ENCODE assay signal across 1 cellular context in the genomic region with DNA sequence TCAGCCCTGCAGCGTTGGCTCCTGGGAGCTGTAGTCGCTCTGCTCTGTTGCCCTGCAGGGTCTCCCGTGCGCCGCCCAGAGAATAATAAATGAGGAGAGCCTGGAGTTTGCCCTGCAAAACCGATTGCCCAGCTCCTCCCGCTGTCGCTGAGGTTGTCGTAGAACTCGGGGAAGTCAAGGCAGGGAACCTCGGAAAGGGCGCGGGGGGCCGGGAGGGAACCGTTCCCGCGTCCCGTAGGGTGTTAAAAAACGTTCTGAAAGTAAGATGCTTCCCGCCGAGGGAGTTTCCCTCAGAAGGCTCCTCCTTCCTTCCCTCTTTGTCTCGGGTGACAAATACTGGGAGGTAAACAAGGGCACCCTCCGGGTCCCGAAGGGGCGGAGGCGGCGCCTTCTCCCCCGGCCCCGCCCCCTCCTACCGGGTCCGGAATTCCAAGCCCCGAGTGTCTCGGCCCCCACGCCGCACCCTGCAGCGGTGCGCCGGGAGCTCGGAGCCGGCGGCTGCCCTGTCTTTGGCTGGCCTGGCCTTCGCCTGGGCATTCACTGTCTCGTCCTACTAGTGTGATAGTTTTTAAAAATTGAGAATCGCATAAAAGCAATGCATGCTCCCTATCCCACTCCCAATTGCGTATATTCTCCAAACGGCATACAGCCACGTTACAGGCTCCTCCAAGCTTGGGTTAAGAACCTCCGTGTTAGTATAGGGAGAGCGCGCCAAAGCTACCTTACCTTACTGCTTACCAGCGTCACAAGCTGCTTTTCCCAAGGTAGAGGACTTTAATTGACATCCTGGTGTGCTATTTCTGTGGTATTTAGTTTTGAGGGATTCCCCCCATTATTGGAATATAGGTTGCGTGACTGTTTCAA.
A peak's percentile ranks its signal among the peaks of the same experiment; 100 is the strongest.
TF ChIP-seq lines count a peak whose summit lies in the region.

No MANE protein-coding gene starts in this region.

TF ChIP-seq in HepG2, 621 proteins besides CTCF, POLR2A, EP300 and RAD21 (continued from another document and continues in another):
- TF ChIP-seq, protein P1, sequence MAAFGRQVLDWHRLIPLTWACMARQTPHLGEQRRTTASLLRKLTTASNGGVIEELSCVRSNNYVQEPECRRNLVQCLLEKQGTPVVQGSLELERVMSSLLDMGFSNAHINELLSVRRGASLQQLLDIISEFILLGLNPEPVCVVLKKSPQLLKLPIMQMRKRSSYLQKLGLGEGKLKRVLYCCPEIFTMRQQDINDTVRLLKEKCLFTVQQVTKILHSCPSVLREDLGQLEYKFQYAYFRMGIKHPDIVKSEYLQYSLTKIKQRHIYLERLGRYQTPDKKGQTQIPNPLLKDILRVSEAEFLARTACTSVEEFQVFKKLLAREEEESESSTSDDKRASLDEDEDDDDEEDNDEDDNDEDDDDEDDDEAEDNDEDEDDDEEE (CRISPR knock-in tag; IDR thresholded peaks at IDR 0.05), result no peak
- TF ChIP-seq SMARCC2 (IDR thresholded peaks at IDR 0.05) (no peak), KAT8 (CRISPR knock-in tag; IDR thresholded peaks at IDR 0.05) (no peak), SRSF9 (IDR thresholded peaks at IDR 0.05; ENCODE audit: borderline replicate concordance, insufficient read depth, low read depth, low read length, poor library complexity, severe bottlenecking) (no peak), ZNF205 (CRISPR knock-in tag; IDR thresholded peaks at IDR 0.05) (no peak), ZSCAN9 (CRISPR knock-in tag; IDR thresholded peaks at IDR 0.05; ENCODE audit: borderline replicate concordance) (no peak), ZNF496 (CRISPR knock-in tag; IDR thresholded peaks at IDR 0.05; ENCODE audit: insufficient replicate concordance) (no peak), GATAD2A (CRISPR knock-in tag; IDR thresholded peaks at IDR 0.05) (no peak), ZMAT3 (CRISPR knock-in tag; conservative IDR thresholded peaks at IDR 0.05) (no peak), SP4 (CRISPR knock-in tag; IDR thresholded peaks at IDR 0.05) (no peak; the same call in 1 of the 2 replicates), KDM5B (CRISPR knock-in tag; IDR thresholded peaks at IDR 0.05; ENCODE audit: borderline replicate concordance) (peak; percentile 44; the same call in 1 of the 2 replicates), ZNF781 (CRISPR knock-in tag; IDR thresholded peaks at IDR 0.05; ENCODE audit: borderline replicate concordance, not compliant biosample characterization) (no peak), NKX3-1 (CRISPR knock-in tag; IDR thresholded peaks at IDR 0.05) (no peak), SALL1 (CRISPR knock-in tag; IDR thresholded peaks at IDR 0.05) (no peak; the same call in 1 of the 2 replicates), SMAD9 (CRISPR knock-in tag; IDR thresholded peaks at IDR 0.05) (0 out of 2 replicates have a peak, but pooled peaks have one; percentile 58), HMG20B (CRISPR knock-in tag; conservative IDR thresholded peaks at IDR 0.05) (no peak), ZFX (CRISPR knock-in tag; IDR thresholded peaks at IDR 0.05; ENCODE audit: low read depth) (peak; percentile 42; the same call in 1 of the 2 replicates), ZBTB1 (CRISPR knock-in tag; IDR thresholded peaks at IDR 0.05; ENCODE audit: borderline replicate concordance) (no peak), ZNF557 (CRISPR knock-in tag; IDR thresholded peaks at IDR 0.05) (no peak), HNF4A (CRISPR knock-in tag; IDR thresholded peaks at IDR 0.05) (0 out of 2 replicates have a peak, but pooled peaks have one; percentile 12), ZBTB7B (CRISPR knock-in tag; IDR thresholded peaks at IDR 0.05) (0 out of 2 replicates have a peak, but pooled peaks have one; percentile 40), FOSL2 (CRISPR knock-in tag; IDR thresholded peaks at IDR 0.05) (no peak), RBFOX2 (IDR thresholded peaks at IDR 0.05; ENCODE audit: low read depth, low read length) (peak; percentile 74; the same call in 1 of the 2 replicates), ZNF317 (CRISPR knock-in tag; IDR thresholded peaks at IDR 0.05) (peak; percentile 21; the same call in 1 of the 2 replicates), ONECUT2 (CRISPR knock-in tag; IDR thresholded peaks at IDR 0.05) (no peak), TCF12 (IDR thresholded peaks at IDR 0.05) (no peak), TCF12 (CRISPR knock-in tag; IDR thresholded peaks at IDR 0.05) (peak; percentile 41; the same call in 1 of the 2 replicates), ZFYVE20 (CRISPR knock-in tag; IDR thresholded peaks at IDR 0.05; ENCODE audit: borderline replicate concordance, low read depth) (no peak), ZNF383 (CRISPR knock-in tag; IDR thresholded peaks at IDR 0.05; ENCODE audit: borderline replicate concordance) (no peak), RORA (CRISPR knock-in tag; IDR thresholded peaks at IDR 0.05) (no peak), KDM2A (CRISPR knock-in tag; IDR thresholded peaks at IDR 0.05; ENCODE audit: borderline replicate concordance, low read depth) (0 out of 2 replicates have a peak, but pooled peaks have one; percentile 49), ZNF816 (CRISPR knock-in tag; IDR thresholded peaks at IDR 0.05; ENCODE audit: borderline replicate concordance) (no peak)
- TF ChIP-seq, protein P2, sequence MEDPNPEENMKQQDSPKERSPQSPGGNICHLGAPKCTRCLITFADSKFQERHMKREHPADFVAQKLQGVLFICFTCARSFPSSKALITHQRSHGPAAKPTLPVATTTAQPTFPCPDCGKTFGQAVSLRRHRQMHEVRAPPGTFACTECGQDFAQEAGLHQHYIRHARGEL (CRISPR knock-in tag; IDR thresholded peaks at IDR 0.05), result 0 out of 2 replicates have a peak, but pooled peaks have one; percentile 26
- TF ChIP-seq, protein P3, sequence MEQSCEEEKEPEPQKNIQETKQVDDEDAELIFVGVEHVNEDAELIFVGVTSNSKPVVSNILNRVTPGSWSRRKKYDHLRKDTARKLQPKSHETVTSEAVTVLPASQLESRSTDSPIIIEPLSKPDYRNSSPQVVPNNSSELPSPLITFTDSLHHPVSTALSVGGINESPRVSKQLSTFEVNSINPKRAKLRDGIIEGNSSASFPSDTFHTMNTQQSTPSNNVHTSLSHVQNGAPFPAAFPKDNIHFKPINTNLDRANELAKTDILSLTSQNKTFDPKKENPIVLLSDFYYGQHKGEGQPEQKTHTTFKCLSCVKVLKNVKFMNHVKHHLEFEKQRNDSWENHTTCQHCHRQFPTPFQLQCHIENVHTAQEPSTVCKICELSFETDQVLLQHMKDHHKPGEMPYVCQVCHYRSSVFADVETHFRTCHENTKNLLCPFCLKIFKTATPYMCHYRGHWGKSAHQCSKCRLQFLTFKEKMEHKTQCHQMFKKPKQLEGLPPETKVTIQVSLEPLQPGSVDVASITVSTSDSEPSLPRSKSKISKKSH (CRISPR knock-in tag; IDR thresholded peaks at IDR 0.05; ENCODE audit: borderline replicate concordance), result no peak
- TF ChIP-seq, protein P4, sequence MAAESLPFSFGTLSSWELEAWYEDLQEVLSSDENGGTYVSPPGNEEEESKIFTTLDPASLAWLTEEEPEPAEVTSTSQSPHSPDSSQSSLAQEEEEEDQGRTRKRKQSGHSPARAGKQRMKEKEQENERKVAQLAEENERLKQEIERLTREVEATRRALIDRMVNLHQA (CRISPR knock-in tag; IDR thresholded peaks at IDR 0.05), result no peak
- TF ChIP-seq, protein P5, sequence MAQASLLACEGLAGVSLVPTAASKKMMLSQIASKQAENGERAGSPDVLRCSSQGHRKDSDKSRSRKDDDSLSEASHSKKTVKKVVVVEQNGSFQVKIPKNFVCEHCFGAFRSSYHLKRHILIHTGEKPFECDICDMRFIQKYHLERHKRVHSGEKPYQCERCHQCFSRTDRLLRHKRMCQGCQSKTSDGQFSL (CRISPR knock-in tag; IDR thresholded peaks at IDR 0.05), result no peak
- TF ChIP-seq, protein P6, sequence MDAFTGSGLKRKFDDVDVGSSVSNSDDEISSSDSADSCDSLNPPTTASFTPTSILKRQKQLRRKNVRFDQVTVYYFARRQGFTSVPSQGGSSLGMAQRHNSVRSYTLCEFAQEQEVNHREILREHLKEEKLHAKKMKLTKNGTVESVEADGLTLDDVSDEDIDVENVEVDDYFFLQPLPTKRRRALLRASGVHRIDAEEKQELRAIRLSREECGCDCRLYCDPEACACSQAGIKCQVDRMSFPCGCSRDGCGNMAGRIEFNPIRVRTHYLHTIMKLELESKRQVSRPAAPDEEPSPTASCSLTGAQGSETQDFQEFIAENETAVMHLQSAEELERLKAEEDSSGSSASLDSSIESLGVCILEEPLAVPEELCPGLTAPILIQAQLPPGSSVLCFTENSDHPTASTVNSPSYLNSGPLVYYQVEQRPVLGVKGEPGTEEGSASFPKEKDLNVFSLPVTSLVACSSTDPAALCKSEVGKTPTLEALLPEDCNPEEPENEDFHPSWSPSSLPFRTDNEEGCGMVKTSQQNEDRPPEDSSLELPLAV (CRISPR knock-in tag; conservative IDR thresholded peaks at IDR 0.05; ENCODE audit: low read depth), result 0 out of 2 replicates have a peak, but pooled peaks have one; percentile 8
- TF ChIP-seq, protein P7, sequence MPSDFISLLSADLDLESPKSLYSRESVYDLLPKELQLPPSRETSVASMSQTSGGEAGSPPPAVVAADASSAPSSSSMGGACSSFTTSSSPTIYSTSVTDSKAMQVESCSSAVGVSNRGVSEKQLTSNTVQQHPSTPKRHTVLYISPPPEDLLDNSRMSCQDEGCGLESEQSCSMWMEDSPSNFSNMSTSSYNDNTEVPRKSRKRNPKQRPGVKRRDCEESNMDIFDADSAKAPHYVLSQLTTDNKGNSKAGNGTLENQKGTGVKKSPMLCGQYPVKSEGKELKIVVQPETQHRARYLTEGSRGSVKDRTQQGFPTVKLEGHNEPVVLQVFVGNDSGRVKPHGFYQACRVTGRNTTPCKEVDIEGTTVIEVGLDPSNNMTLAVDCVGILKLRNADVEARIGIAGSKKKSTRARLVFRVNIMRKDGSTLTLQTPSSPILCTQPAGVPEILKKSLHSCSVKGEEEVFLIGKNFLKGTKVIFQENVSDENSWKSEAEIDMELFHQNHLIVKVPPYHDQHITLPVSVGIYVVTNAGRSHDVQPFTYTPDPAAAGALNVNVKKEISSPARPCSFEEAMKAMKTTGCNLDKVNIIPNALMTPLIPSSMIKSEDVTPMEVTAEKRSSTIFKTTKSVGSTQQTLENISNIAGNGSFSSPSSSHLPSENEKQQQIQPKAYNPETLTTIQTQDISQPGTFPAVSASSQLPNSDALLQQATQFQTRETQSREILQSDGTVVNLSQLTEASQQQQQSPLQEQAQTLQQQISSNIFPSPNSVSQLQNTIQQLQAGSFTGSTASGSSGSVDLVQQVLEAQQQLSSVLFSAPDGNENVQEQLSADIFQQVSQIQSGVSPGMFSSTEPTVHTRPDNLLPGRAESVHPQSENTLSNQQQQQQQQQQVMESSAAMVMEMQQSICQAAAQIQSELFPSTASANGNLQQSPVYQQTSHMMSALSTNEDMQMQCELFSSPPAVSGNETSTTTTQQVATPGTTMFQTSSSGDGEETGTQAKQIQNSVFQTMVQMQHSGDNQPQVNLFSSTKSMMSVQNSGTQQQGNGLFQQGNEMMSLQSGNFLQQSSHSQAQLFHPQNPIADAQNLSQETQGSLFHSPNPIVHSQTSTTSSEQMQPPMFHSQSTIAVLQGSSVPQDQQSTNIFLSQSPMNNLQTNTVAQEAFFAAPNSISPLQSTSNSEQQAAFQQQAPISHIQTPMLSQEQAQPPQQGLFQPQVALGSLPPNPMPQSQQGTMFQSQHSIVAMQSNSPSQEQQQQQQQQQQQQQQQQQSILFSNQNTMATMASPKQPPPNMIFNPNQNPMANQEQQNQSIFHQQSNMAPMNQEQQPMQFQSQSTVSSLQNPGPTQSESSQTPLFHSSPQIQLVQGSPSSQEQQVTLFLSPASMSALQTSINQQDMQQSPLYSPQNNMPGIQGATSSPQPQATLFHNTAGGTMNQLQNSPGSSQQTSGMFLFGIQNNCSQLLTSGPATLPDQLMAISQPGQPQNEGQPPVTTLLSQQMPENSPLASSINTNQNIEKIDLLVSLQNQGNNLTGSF (CRISPR knock-in tag; IDR thresholded peaks at IDR 0.05), result no peak
- TF ChIP-seq, protein P8, sequence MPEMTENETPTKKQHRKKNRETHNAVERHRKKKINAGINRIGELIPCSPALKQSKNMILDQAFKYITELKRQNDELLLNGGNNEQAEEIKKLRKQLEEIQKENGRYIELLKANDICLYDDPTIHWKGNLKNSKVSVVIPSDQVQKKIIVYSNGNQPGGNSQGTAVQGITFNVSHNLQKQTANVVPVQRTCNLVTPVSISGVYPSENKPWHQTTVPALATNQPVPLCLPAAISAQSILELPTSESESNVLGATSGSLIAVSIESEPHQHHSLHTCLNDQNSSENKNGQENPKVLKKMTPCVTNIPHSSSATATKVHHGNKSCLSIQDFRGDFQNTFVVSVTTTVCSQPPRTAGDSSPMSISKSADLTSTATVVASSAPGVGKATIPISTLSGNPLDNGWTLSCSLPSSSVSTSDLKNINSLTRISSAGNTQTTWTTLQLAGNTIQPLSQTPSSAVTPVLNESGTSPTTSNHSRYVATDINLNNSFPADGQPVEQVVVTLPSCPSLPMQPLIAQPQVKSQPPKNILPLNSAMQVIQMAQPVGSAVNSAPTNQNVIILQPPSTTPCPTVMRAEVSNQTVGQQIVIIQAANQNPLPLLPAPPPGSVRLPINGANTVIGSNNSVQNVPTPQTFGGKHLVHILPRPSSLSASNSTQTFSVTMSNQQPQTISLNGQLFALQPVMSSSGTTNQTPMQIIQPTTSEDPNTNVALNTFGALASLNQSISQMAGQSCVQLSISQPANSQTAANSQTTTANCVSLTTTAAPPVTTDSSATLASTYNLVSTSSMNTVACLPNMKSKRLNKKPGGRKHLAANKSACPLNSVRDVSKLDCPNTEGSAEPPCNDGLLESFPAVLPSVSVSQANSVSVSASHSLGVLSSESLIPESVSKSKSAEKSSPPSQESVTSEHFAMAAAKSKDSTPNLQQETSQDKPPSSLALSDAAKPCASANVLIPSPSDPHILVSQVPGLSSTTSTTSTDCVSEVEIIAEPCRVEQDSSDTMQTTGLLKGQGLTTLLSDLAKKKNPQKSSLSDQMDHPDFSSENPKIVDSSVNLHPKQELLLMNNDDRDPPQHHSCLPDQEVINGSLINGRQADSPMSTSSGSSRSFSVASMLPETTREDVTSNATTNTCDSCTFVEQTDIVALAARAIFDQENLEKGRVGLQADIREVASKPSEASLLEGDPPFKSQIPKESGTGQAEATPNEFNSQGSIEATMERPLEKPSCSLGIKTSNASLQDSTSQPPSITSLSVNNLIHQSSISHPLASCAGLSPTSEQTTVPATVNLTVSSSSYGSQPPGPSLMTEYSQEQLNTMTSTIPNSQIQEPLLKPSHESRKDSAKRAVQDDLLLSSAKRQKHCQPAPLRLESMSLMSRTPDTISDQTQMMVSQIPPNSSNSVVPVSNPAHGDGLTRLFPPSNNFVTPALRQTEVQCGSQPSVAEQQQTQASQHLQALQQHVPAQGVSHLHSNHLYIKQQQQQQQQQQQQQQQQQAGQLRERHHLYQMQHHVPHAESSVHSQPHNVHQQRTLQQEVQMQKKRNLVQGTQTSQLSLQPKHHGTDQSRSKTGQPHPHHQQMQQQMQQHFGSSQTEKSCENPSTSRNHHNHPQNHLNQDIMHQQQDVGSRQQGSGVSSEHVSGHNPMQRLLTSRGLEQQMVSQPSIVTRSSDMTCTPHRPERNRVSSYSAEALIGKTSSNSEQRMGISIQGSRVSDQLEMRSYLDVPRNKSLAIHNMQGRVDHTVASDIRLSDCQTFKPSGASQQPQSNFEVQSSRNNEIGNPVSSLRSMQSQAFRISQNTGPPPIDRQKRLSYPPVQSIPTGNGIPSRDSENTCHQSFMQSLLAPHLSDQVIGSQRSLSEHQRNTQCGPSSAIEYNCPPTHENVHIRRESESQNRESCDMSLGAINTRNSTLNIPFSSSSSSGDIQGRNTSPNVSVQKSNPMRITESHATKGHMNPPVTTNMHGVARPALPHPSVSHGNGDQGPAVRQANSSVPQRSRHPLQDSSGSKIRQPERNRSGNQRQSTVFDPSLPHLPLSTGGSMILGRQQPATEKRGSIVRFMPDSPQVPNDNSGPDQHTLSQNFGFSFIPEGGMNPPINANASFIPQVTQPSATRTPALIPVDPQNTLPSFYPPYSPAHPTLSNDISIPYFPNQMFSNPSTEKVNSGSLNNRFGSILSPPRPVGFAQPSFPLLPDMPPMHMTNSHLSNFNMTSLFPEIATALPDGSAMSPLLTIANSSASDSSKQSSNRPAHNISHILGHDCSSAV (CRISPR knock-in tag; IDR thresholded peaks at IDR 0.05; ENCODE audit: borderline replicate concordance), result no peak
